Comparison of ENCODE assay signal across 25 cellular contexts in genomic region chr2:33848486-33848885, GRCh38.
DNase-seq lines count a peak whose midpoint lies in the region; ATAC-seq, FAIRE-seq and TF ChIP-seq lines count a peak whose summit lies in the region.
"Had no signal": no experiment of that assay in that cellular context is flagged by ENCODE, and none has a peak within 500 bp of the region (broad histone marks: within the 10 kb centered on the region; RNA-seq: fewer than 3 reads in every experiment).

No MANE protein-coding gene starts in this region.

- no peak for FAIRE-seq in bronchial epithelial cell (lab: Jason Lieb, UNC)

- no peak overlapping the region for H4K91ac ChIP-seq in neuronal stem cell (ENCODE audit: low read depth, low read length, poor library complexity)

- H2BK15ac ChIP-seq in neuronal stem cell (ENCODE audit: low read length): no peak overlapping the region

- H2BK12ac ChIP-seq in neuronal stem cell (ENCODE audit: low read length): no peak overlapping the region

- H3K9me3 Mint-ChIP-seq in activated T-cell treated with anti-CD3 and anti-CD28 coated beads, Interleukin-2, amount 50 U/mL, for 4 hours: peaks cover 24% of the 10 kb centered on the region

- no peak overlapping the region for H3K4me2 ChIP-seq in neuronal stem cell (ENCODE audit: insufficient read depth, low read length, poor library complexity, severe bottlenecking)

- no peaks in the 10 kb centered on the region for H3K27me3 Mint-ChIP-seq in activated T-cell treated with anti-CD3 and anti-CD28 coated beads, Interleukin-2, amount 50 U/mL, for 4 hours (ENCODE audit: low read depth)
- H3K27me3 Mint-ChIP-seq: B cell; dendritic cell treated with granulocyte-macrophage colony-stimulating factor and Interleukin-4, amounts not matched to agents 40 ng/mL and 50 ng/mL, for 4 days had no signal

- H3K4me1 ChIP-seq in neuronal stem cell (ENCODE audit: control insufficient read depth in 2 of 2, insufficient read depth in 1 of 2, low read depth in 1 of 2, low read length in 2 of 2): no peaks in the 10 kb centered on the region
- H3K4me1 ChIP-seq: esophagus muscularis mucosa, Peyer's patch, suprapubic skin had no signal

- H3K18ac ChIP-seq in neuronal stem cell (ENCODE audit: low read length): no peak overlapping the region

- no peaks in the 10 kb centered on the region for H3K27me3 ChIP-seq in BJ (ENCODE audit: control insufficient read depth, insufficient read depth, low read length)
- no peaks in the 10 kb centered on the region for H3K27me3 ChIP-seq in bronchial epithelial cell (ENCODE audit: control insufficient read depth, insufficient read depth, low read length)
- H3K27me3 ChIP-seq in WERI-Rb-1 (ENCODE audit: insufficient read depth, low read depth, severe bottlenecking): no peaks in the 10 kb centered on the region
- H3K27me3 ChIP-seq in neuronal stem cell (ENCODE audit: control insufficient read depth in 3 of 3, insufficient read depth in 3 of 3, low read depth in 1 of 3, low read length in 3 of 3): no peaks in the 10 kb centered on the region
- H3K27me3 ChIP-seq: esophagus muscularis mucosa, Peyer's patch, suprapubic skin had no signal

- H3K79me1 ChIP-seq in neuronal stem cell (ENCODE audit: low read depth, low read length): no peaks in the 10 kb centered on the region

- CTCF ChIA-PET in BJ (lab: Yijun Ruan, JAX): no interaction called here

- H3K14ac ChIP-seq in neuronal stem cell (ENCODE audit: low read length): no peak overlapping the region

- no peaks in the 10 kb centered on the region for H3K36me3 Mint-ChIP-seq in activated T-cell treated with anti-CD3 and anti-CD28 coated beads, Interleukin-2, amount 50 U/mL, for 4 hours (ENCODE audit: insufficient read depth)

- POLR2A ChIA-PET in BJ (lab: Charles Lee): no interaction called here

- H3K27ac ChIP-seq in WERI-Rb-1: no peak overlapping the region
- no peak overlapping the region for H3K27ac ChIP-seq in neuronal stem cell (replicated peaks; ENCODE audit: low read length)
- H3K27ac ChIP-seq: esophagus muscularis mucosa, Peyer's patch, suprapubic skin had no signal

- H3K4ac ChIP-seq in neuronal stem cell (ENCODE audit: low read length): no peak overlapping the region

- no peak overlapping the region for H2AFZ ChIP-seq in neuronal stem cell (ENCODE audit: low read length)

- no peak overlapping the region for H2AK5ac ChIP-seq in neuronal stem cell (ENCODE audit: low read depth, low read length)

- H3K9me3 ChIP-seq in WERI-Rb-1 (ENCODE audit: severe bottlenecking): no peaks in the 10 kb centered on the region
- no peaks in the 10 kb centered on the region for H3K9me3 ChIP-seq in neuronal stem cell (replicated peaks in 1 of 2; ENCODE audit: control insufficient read depth in 2 of 2, insufficient read depth in 1 of 2, low read depth in 1 of 2, low read length in 2 of 2)

- no peak overlapping the region for H4K8ac ChIP-seq in neuronal stem cell (ENCODE audit: low read depth, low read length)

- H3K4me3 Mint-ChIP-seq in activated T-cell treated with anti-CD3 and anti-CD28 coated beads, Interleukin-2, amount 50 U/mL, for 4 hours: no peak overlapping the region
- H3K4me3 Mint-ChIP-seq: B cell; dendritic cell treated with granulocyte-macrophage colony-stimulating factor and Interleukin-4, amounts not matched to agents 40 ng/mL and 50 ng/mL, for 4 days had no signal

- H3K4me1 Mint-ChIP-seq in activated T-cell treated with anti-CD3 and anti-CD28 coated beads, Interleukin-2, amount 50 U/mL, for 4 hours (ENCODE audit: low read depth): no peaks in the 10 kb centered on the region
- H3K4me1 Mint-ChIP-seq: B cell had no signal

- TF ChIP-seq CTCF in BJ (IDR thresholded peaks at IDR 0.05; ENCODE audit: insufficient read depth, low read depth, low read length): no peak
- TF ChIP-seq CTCF in bronchial epithelial cell (IDR thresholded peaks at IDR 0.05; ENCODE audit: insufficient read depth, low read length, severe bottlenecking): no peak
- TF ChIP-seq CTCF in WERI-Rb-1 (IDR thresholded peaks at IDR 0.05; ENCODE audit: low read depth, low read length): no peak

- H3K4me3 ChIP-seq in BJ (ENCODE audit: low read depth, low read length): no peak overlapping the region
- no peak overlapping the region for H3K4me3 ChIP-seq in bronchial epithelial cell (ENCODE audit: low read depth, low read length)
- H3K4me3 ChIP-seq in WERI-Rb-1 (ENCODE audit: low read depth, low read length): no peak overlapping the region
- no peak overlapping the region for H3K4me3 ChIP-seq in neuronal stem cell (ENCODE audit: low read length in 2 of 2)
- H3K4me3 ChIP-seq: esophagus muscularis mucosa, mucosa of descending colon, Peyer's patch, suprapubic skin had no signal

- no peak overlapping the region for H3K23ac ChIP-seq in neuronal stem cell (ENCODE audit: low read depth, low read length, poor library complexity)

- ATAC-seq in activated T-cell treated with anti-CD3 and anti-CD28 coated beads, Interleukin-2, amount 50 U/mL, for 4 hours: no peak
- ATAC-seq: left colon, mucosa of descending colon had no signal

- H3K9ac ChIP-seq in neuronal stem cell (ENCODE audit: low read depth, low read length, poor library complexity): no peak overlapping the region

- DNase-seq in BJ (ENCODE audit: low read depth) (peak; percentile 73), M059J (ENCODE audit: low read depth) (peak; percentile 73), bronchial epithelial cell (ENCODE audit: low read depth) (peak; percentile 82), kidney glomerular epithelial cell (lab: John Stamatoyannopoulos, UW) (peak; percentile 78), WERI-Rb-1 (no peak), neuronal stem cell (ENCODE audit: low spot score) (no peak), C1 segment of cervical spinal cord (lab: John Stamatoyannopoulos, UW) (no peak)
- no peak for DNase-seq in activated T-cell treated with anti-CD3 and anti-CD28 coated beads, Interleukin-2, amount 50 U/mL, for 4 hours
- DNase-seq: activated effector memory CD4-positive, alpha-beta T cell treated with anti-CD3 and anti-CD28 coated beads, Interleukin-2, amount 50 U/mL, for 16 hours; anterior cingulate cortex; DMS 273 treated with DMSO at 0.1 percent for 48 hours; hippocampal formation; KBM-7; left colon; mucosa of descending colon; NCI-H1092; NCI-H774; nucleus accumbens; Peyer's patch; stimulated activated CD4-positive, alpha-beta T cell treated with anti-CD3 and anti-CD28 coated beads, Interleukin-2, amount 100 ng/mL, for 48 hours; T-helper 1 cell had no signal

- WGBS in neuronal stem cell (ENCODE audit: extremely low coverage in 2 of 2, insufficient read length in 2 of 2, insufficient replicate concordance in 1 of 2), 2 donors: no CpG with 5 or more reads among the region's 2 CpGs

- no peaks in the 10 kb centered on the region for H3K36me3 ChIP-seq in BJ (ENCODE audit: control insufficient read depth, insufficient read depth, low read length)
- no peaks in the 10 kb centered on the region for H3K36me3 ChIP-seq in bronchial epithelial cell (ENCODE audit: control insufficient read depth, insufficient read depth, low read length)
- H3K36me3 ChIP-seq in WERI-Rb-1: no peaks in the 10 kb centered on the region
- no peaks in the 10 kb centered on the region for H3K36me3 ChIP-seq in neuronal stem cell (replicated peaks in 1 of 2; ENCODE audit: control insufficient read depth in 2 of 2, insufficient read depth in 2 of 2, low read length in 2 of 2)
- H3K36me3 ChIP-seq: esophagus muscularis mucosa, Peyer's patch, suprapubic skin had no signal

- no peak overlapping the region for H2BK5ac ChIP-seq in neuronal stem cell (ENCODE audit: low read length)

- H2BK120ac ChIP-seq in neuronal stem cell (ENCODE audit: low read depth, low read length): no peak overlapping the region

Comparison
In these comparisons a context has a peak if more than half of its experiments do, and no peak if none do; other contexts are left out.
1. DNase-seq: peak in BJ (single experiment), M059J (single experiment), bronchial epithelial cell (single experiment) and kidney glomerular epithelial cell (single experiment); none in WERI-Rb-1 (single experiment), neuronal stem cell (single experiment), activated T-cell treated with anti-CD3 and anti-CD28 coated beads, Interleukin-2, amount 50 U/mL, for 4 hours (single experiment) and C1 segment of cervical spinal cord (0 of 14).